In genomic region chr18:58241877-58242276, GRCh38 we compare ENCODE assay signal across 9 cellular contexts.
DNase-seq lines count a peak whose midpoint lies in the region; ATAC-seq and TF ChIP-seq lines count a peak whose summit lies in the region.
"Had no signal": no experiment of that assay in that cellular context is flagged by ENCODE, and none has a peak within 500 bp of the region (broad histone marks: within the 10 kb centered on the region; RNA-seq: fewer than 3 reads in every experiment).

No MANE protein-coding gene starts in this region.

- ATAC-seq in gastrocnemius medialis, result peak; percentile 34 to 44
- no peak for ATAC-seq in GM21737 (IDR thresholded peaks at IDR 0.05; ENCODE audit: unreplicated experiment)
- no peak for ATAC-seq in GM18867 (IDR thresholded peaks at IDR 0.05; ENCODE audit: unreplicated experiment)

- H3K4me1 ChIP-seq in HEK293 (ENCODE audit: control insufficient read depth, insufficient read depth, low read length), result peaks cover 25% of the 10 kb centered on the region
- H3K4me1 ChIP-seq in fibroblast of lung (ENCODE audit: control insufficient read depth, extremely low read depth, insufficient read depth, low read length), result peaks cover 8% of the 10 kb centered on the region
- H3K4me1 ChIP-seq in gastrocnemius medialis, result no peaks in the 10 kb centered on the region

- CTCF ChIA-PET in HEK293 (lab: Yijun Ruan, JAX), result interaction anchor here (0.6 to 2.3 kb wide), 6 partner anchors 28 to 474 kb away, joined by 3 to 6 read pairs (median 4); no protein-coding TSS in a partner anchor

- no peaks in the 10 kb centered on the region for H4K20me1 ChIP-seq in fibroblast of lung (ENCODE audit: control insufficient read depth, extremely low read depth, insufficient read depth, low read length)

- no peak overlapping the region for H3K9ac ChIP-seq in fibroblast of lung (ENCODE audit: insufficient read depth, low read length)

- H3K27me3 ChIP-seq in fibroblast of lung (ENCODE audit: control insufficient read depth, insufficient read depth, low read length), result no peaks in the 10 kb centered on the region
- no peaks in the 10 kb centered on the region for H3K27me3 ChIP-seq in gastrocnemius medialis
- H3K27me3 ChIP-seq: dorsolateral prefrontal cortex had no signal

- in situ Hi-C loops in gastrocnemius medialis (cut with MboI; ENCODE audit: low sequenced_read_pairs in 4 of 4), result no loop called here

- no peak overlapping the region for H3K27ac ChIP-seq in HEK293 (ENCODE audit: extremely low read depth, low read depth, low read length)
- H3K27ac ChIP-seq in fibroblast of lung (ENCODE audit: insufficient read depth, low read length), result no peak overlapping the region
- H3K27ac ChIP-seq in gastrocnemius medialis, result no peak overlapping the region

- H3K79me2 ChIP-seq in fibroblast of lung (ENCODE audit: control insufficient read depth, insufficient read depth, low read length), result no peaks in the 10 kb centered on the region

- peak; percentile 73 for DNase-seq in NCI-H510A treated with DMSO at 0.1 percent for 48 hours (lab: John Stamatoyannopoulos, UW)
- DNase-seq in fibroblast of lung (ENCODE audit: low read depth in 2 of 2), result peak; percentile 81 to 94
- no peak for DNase-seq in gastrocnemius medialis
- DNase-seq in HT-29 (ENCODE audit: low spot score), result no peak
- DNase-seq: activated CD4-positive, alpha-beta T cell treated with anti-CD3 and anti-CD28 coated beads, Interleukin-2, amount 50 U/mL, for 4 hours had no signal

- H2AFZ ChIP-seq in fibroblast of lung (ENCODE audit: low read length), result no peak overlapping the region

- no peaks in the 10 kb centered on the region for H3K9me3 ChIP-seq in HEK293 (ENCODE audit: control insufficient read depth, insufficient read depth, low read depth, low read length)
- no peaks in the 10 kb centered on the region for H3K9me3 ChIP-seq in fibroblast of lung (ENCODE audit: control insufficient read depth, insufficient read depth, low read depth, low read length)
- peaks cover 0 to 5% (median 0%) of the 10 kb centered on the region in 3 donors for H3K9me3 ChIP-seq in gastrocnemius medialis

- H3K4me3 ChIP-seq in HEK293 (ENCODE audit: low read depth, low read length), result no peak overlapping the region
- no peak overlapping the region for H3K4me3 ChIP-seq in fibroblast of lung (replicated peaks in 1 of 4; ENCODE audit: control extremely low read depth in 1 of 4, insufficient read depth in 1 of 4, low read depth in 3 of 4, low read length in 4 of 4)
- H3K4me3 ChIP-seq in gastrocnemius medialis, result no peak overlapping the region
- H3K4me3 ChIP-seq: dorsolateral prefrontal cortex had no signal

- H3K4me2 ChIP-seq in fibroblast of lung (ENCODE audit: extremely low read depth, insufficient read depth, low read length), result no peak overlapping the region

- POLR2A ChIA-PET in HEK293 (lab: Yijun Ruan, JAX), result interaction anchor here (0.6 to 3.7 kb wide), 4 partner anchors 18 to 634 kb away, joined by 3 to 21 read pairs (median 3); no protein-coding TSS in a partner anchor

- TF ChIP-seq CTCF in HEK293 (tag by site-specific recombination; IDR thresholded peaks at IDR 0.05) (no peak), fibroblast of lung (conservative IDR thresholded peaks at IDR 0.05 in 1 of 2, IDR thresholded peaks at IDR 0.05 in 1 of 2; ENCODE audit: low read depth in 1 of 2, low read length in 2 of 2) (no peak), gastrocnemius medialis (IDR thresholded peaks at IDR 0.05 in 4 of 5, conservative IDR thresholded peaks at IDR 0.05 in 1 of 5) (no peak)

- TF ChIP-seq POLR2A in gastrocnemius medialis (IDR thresholded peaks at IDR 0.05), result no peak

- intact Hi-C loops in gastrocnemius medialis (cut with DNase I; ENCODE audit: low total_unique reads), result no loop called here

- H3K36me3 ChIP-seq in HEK293 (ENCODE audit: control insufficient read depth in 2 of 2, insufficient read depth in 1 of 2, low read length in 2 of 2) (peaks cover 0 to 4% of the 10 kb centered on the region in 2 experiments; a peak in 1 of 3 replicates), fibroblast of lung (ENCODE audit: control insufficient read depth, insufficient read depth, low read length) (no peaks in the 10 kb centered on the region), gastrocnemius medialis (no peaks in the 10 kb centered on the region)

TF ChIP-seq in HEK293, 187 proteins besides CTCF, POLR2A, EP300 and RAD21 (continues in another document):
- TF ChIP-seq TSHZ1 (tag by site-specific recombination; IDR thresholded peaks at IDR 0.05; ENCODE audit: borderline replicate concordance) (peak; percentile 76), ZNF558 (tag by site-specific recombination; IDR thresholded peaks at IDR 0.05) (no peak), ZNF37A (tag by site-specific recombination; IDR thresholded peaks at IDR 0.05) (no peak), ZNF157 (tag by site-specific recombination; IDR thresholded peaks at IDR 0.05) (no peak), ZNF391 (tag by site-specific recombination; IDR thresholded peaks at IDR 0.05; ENCODE audit: borderline replicate concordance, low read depth) (0 out of 2 replicates have a peak, but pooled peaks have one; percentile 27), ZNF580 (tag by site-specific recombination; IDR thresholded peaks at IDR 0.05) (no peak), PATZ1 (tag by site-specific recombination; IDR thresholded peaks at IDR 0.05) (0 out of 2 replicates have a peak, but pooled peaks have one; percentile 26), REST (tag by site-specific recombination; IDR thresholded peaks at IDR 0.05) (no peak), ZNF169 (tag by site-specific recombination; IDR thresholded peaks at IDR 0.05) (no peak), KLF10 (tag by site-specific recombination; IDR thresholded peaks at IDR 0.05) (peak; percentile 90)

Comparison
In these comparisons a context has a peak if more than half of its experiments do, and no peak if none do; other contexts are left out.
1. DNase-seq: peak in NCI-H510A treated with DMSO at 0.1 percent for 48 hours (single experiment) and fibroblast of lung (2 of 2); none in gastrocnemius medialis (0 of 2) and HT-29 (single experiment).
2. ATAC-seq: peak in gastrocnemius medialis (2 of 2); none in GM21737 (single experiment) and GM18867 (single experiment).